ENCODE assay signal across 9 cellular contexts in genomic region chrX:1393871-1394615, GRCh38. TPM values are rescaled to one million over a fixed set of nuclear protein-coding genes. Genes with fewer than 3 reads are reported as not detected.
DNase-seq lines count a peak whose midpoint lies in the region; ATAC-seq, FAIRE-seq and TF ChIP-seq lines count a peak whose summit lies in the region.
"Had no signal": no experiment of that assay in that cellular context is flagged by ENCODE, and none has a peak within 500 bp of the region (broad histone marks: within the 10 kb centered on the region; RNA-seq: fewer than 3 reads in every experiment).

No MANE protein-coding gene starts in this region.

- no peaks in the 10 kb centered on the region for H3K27me3 ChIP-seq in DOHH2 (ENCODE audit: control insufficient read depth, low read length)
- H3K27me3 ChIP-seq in endothelial cell of umbilical vein (ENCODE audit: control insufficient read depth in 2 of 2, insufficient read depth in 2 of 2, low read length in 2 of 2), result no peaks in the 10 kb centered on the region
- no peaks in the 10 kb centered on the region for H3K27me3 ChIP-seq in H7 (ENCODE audit: control insufficient read depth, insufficient read depth, low read length)

- no peak for TF ChIP-seq CTCF in DOHH2 (IDR thresholded peaks at IDR 0.05; ENCODE audit: low read depth, low read length, poor library complexity, severe bottlenecking)
- no peak for TF ChIP-seq CTCF in RWPE1 (conservative IDR thresholded peaks at IDR 0.05; ENCODE audit: low read depth)
- no peak for TF ChIP-seq CTCF in endothelial cell of umbilical vein (IDR thresholded peaks at IDR 0.05; ENCODE audit: extremely low read depth in 1 of 2, insufficient read depth in 1 of 2, low read depth in 1 of 2, low read length in 2 of 2)
- no peak for TF ChIP-seq CTCF in progenitor cell of endocrine pancreas (IDR thresholded peaks at IDR 0.05; ENCODE audit: unreplicated experiment)

- H3K27ac Mint-ChIP-seq in progenitor cell of endocrine pancreas, result peak overlapping the region; percentile 85

- no peaks in the 10 kb centered on the region for H3K27me3 Mint-ChIP-seq in progenitor cell of endocrine pancreas

- peaks cover 15% of the 10 kb centered on the region for H3K36me3 Mint-ChIP-seq in progenitor cell of endocrine pancreas (ENCODE audit: insufficient read depth)

- H3K4me1 ChIP-seq in DOHH2 (ENCODE audit: control insufficient read depth, low read length) (peaks cover 45% of the 10 kb centered on the region), endothelial cell of umbilical vein (ENCODE audit: control insufficient read depth, extremely low read depth, insufficient read depth, low read length) (peaks cover 15% of the 10 kb centered on the region)

- H2AFZ ChIP-seq in endothelial cell of umbilical vein (ENCODE audit: low read depth, low read length), result no peak overlapping the region

- no peaks in the 10 kb centered on the region for H3K9me1 ChIP-seq in endothelial cell of umbilical vein (replicated peaks; ENCODE audit: control insufficient read depth, extremely low read depth, insufficient read depth, low read length)

- no TSS peak for BruUV-seq in endothelial cell of umbilical vein (replicated peaks; lab: Mats Ljungman, UMichigan)

- peak overlapping the region; percentile 94 for H3K4me3 Mint-ChIP-seq in progenitor cell of endocrine pancreas (ENCODE audit: low read depth)

- CTCF ChIA-PET in RWPE1 (lab: Yijun Ruan, JAX), result no interaction called here
- CTCF ChIA-PET in endothelial cell of umbilical vein (lab: Charles Lee), result no interaction called here

- ATAC-seq in HG03442 (IDR thresholded peaks at IDR 0.05; ENCODE audit: unreplicated experiment) (no peak), HG03565 (IDR thresholded peaks at IDR 0.05; ENCODE audit: unreplicated experiment) (no peak)

- no peak for FAIRE-seq in endothelial cell of umbilical vein (lab: Jason Lieb, UNC)

- no peaks in the 10 kb centered on the region for H3K9me3 Mint-ChIP-seq in progenitor cell of endocrine pancreas (ENCODE audit: low read depth)

- H3K79me2 ChIP-seq in DOHH2 (ENCODE audit: control insufficient read depth, low read length) (peaks cover 75% of the 10 kb centered on the region), endothelial cell of umbilical vein (ENCODE audit: control insufficient read depth, insufficient read depth, low read length) (peaks cover 29% of the 10 kb centered on the region)

- H3K4me1 Mint-ChIP-seq in progenitor cell of endocrine pancreas (ENCODE audit: low read depth), result peaks cover 20% of the 10 kb centered on the region

- H3K4me3 ChIP-seq in DOHH2 (ENCODE audit: low read length) (peak overlapping the region; percentile 99), endothelial cell of umbilical vein (replicated peaks in 1 of 3; ENCODE audit: insufficient read depth in 1 of 3, low read depth in 1 of 3, low read length in 3 of 3) (no peak overlapping the region), H7 (ENCODE audit: insufficient read depth, low read depth, low read length) (no peak overlapping the region)

- H3K36me3 ChIP-seq in DOHH2 (ENCODE audit: control insufficient read depth, low read length), result peaks cover 82% of the 10 kb centered on the region
- H3K36me3 ChIP-seq in endothelial cell of umbilical vein (ENCODE audit: control insufficient read depth in 2 of 2, extremely low read depth in 1 of 2, insufficient read depth in 2 of 2, low read length in 2 of 2), result peaks cover 2 to 14% of the 10 kb centered on the region in 2 experiments
- H3K36me3 ChIP-seq in H7 (replicated peaks; ENCODE audit: control insufficient read depth, insufficient read depth, low read length), result peaks cover 28% of the 10 kb centered on the region

- dilution Hi-C loops in endothelial cell of umbilical vein (cut with MboI; ENCODE audit: extremely low pct_ligation_motif_present, low sequenced_read_pairs), result no loop called here

- H3K4me2 ChIP-seq in DOHH2 (ENCODE audit: low read length) (peak overlapping the region; percentile 68), endothelial cell of umbilical vein (ENCODE audit: insufficient read depth, low read length) (peak overlapping the region; percentile 88)

- DNase-seq in RWPE1 (ENCODE audit: low spot score) (no peak), endothelial cell of umbilical vein (ENCODE audit: low read depth, low spot score) (no peak), progenitor cell of endocrine pancreas (ENCODE audit: low spot score, unreplicated experiment) (no peak), H7 (no peak)
- no peak for DNase-seq in effector CD4-positive, alpha-beta T cell
- DNase-seq: NCI-H2081 treated with DMSO at 0.1 percent for 48 hours had no signal

- intact Hi-C loops in endothelial cell of umbilical vein (cut with micrococcal nuclease), result loop anchor here (2.0 to 5.0 kb wide), 3 partner anchors 37 to 198 kb away; partner anchors contain the start of gene AKAP17A

- H3K9me3 ChIP-seq in DOHH2 (ENCODE audit: control insufficient read depth, insufficient read depth, low read length), result no peaks in the 10 kb centered on the region
- no peaks in the 10 kb centered on the region for H3K9me3 ChIP-seq in endothelial cell of umbilical vein (replicated peaks; ENCODE audit: control insufficient read depth, insufficient read depth, low read length)

- H3K9me2 ChIP-seq in DOHH2 (replicated peaks; ENCODE audit: control insufficient read depth, low read length), result no peaks in the 10 kb centered on the region

- no peak for TF ChIP-seq POLR2A in endothelial cell of umbilical vein (IDR thresholded peaks at IDR 0.05; ENCODE audit: low read depth, low read length)

- H4K20me1 ChIP-seq in DOHH2 (ENCODE audit: control insufficient read depth, insufficient read depth, low read depth, low read length) (peaks cover 23% of the 10 kb centered on the region), endothelial cell of umbilical vein (replicated peaks; ENCODE audit: control insufficient read depth, extremely low read depth, insufficient read depth, low read length) (peaks cover 3% of the 10 kb centered on the region)

- H3F3A ChIP-seq in DOHH2 (ENCODE audit: control insufficient read depth, insufficient read depth), result peaks cover 21% of the 10 kb centered on the region

- no peak overlapping the region for H3K27ac ChIP-seq in DOHH2 (ENCODE audit: low read depth, low read length)
- H3K27ac ChIP-seq in RWPE1, result peak overlapping the region; percentile 99
- H3K27ac ChIP-seq in endothelial cell of umbilical vein (ENCODE audit: insufficient read depth, low read depth, low read length), result no peak overlapping the region

- POLR2A ChIA-PET in RWPE1 (lab: Yijun Ruan, JAX; ENCODE audit: low non-redundant PET), result no interaction called here
- POLR2A ChIA-PET in endothelial cell of umbilical vein (lab: Charles Lee), result no interaction called here

- no peak overlapping the region for H3K9ac ChIP-seq in endothelial cell of umbilical vein (replicated peaks; ENCODE audit: extremely low read depth, insufficient read depth, low read length)

TF ChIP-seq in endothelial cell of umbilical vein, 7 proteins besides CTCF, POLR2A, EP300 and RAD21 (continues in another document):
- TF ChIP-seq GATA2 (IDR thresholded peaks at IDR 0.05; ENCODE audit: insufficient read depth, insufficient read length, low read depth, low read length) (no peak), MAX (IDR thresholded peaks at IDR 0.05; ENCODE audit: insufficient read depth, insufficient read length) (no peak), POLR2AphosphoS5 (IDR thresholded peaks at IDR 0.05; ENCODE audit: insufficient read depth, low read depth, low read length) (no peak), EZH2 (IDR thresholded peaks at IDR 0.05; ENCODE audit: borderline replicate concordance, low read depth, low read length, severe bottlenecking) (no peak), MYC (IDR thresholded peaks at IDR 0.05; ENCODE audit: low read depth, low read length) (no peak), JUN (IDR thresholded peaks at IDR 0.05; ENCODE audit: borderline replicate concordance, insufficient read depth, insufficient read length, low read depth) (no peak)

RNA-seq across cellular contexts. Expression of gene SLC25A6, which starts 2.1 kb away (rescaled TPM):
- total RNA-seq in endothelial cell of umbilical vein (408 and 410 TPM in 2 replicates), progenitor cell of endocrine pancreas (387 and 391 TPM in 2 replicates)
- 1,153 and 1,173 TPM in 2 replicates for polyA plus RNA-seq in endothelial cell of umbilical vein
- 750 and 882 TPM in 2 replicates for polyA plus RNA-seq in endothelial cell of umbilical vein (2011; cell fraction: cytosol; rRNA removed)
- 186 and 193 TPM in 2 replicates for polyA plus RNA-seq in endothelial cell of umbilical vein (2011; cell fraction: nucleus; rRNA removed)
- polyA plus RNA-seq in endothelial cell of umbilical vein (2012), result 418 and 830 TPM in 2 replicates
- 294 and 408 TPM in 2 replicates for polyA minus RNA-seq in endothelial cell of umbilical vein
- polyA minus RNA-seq in endothelial cell of umbilical vein (2011; cell fraction: cytosol; rRNA and poly(A)+ RNA removed), result 544 TPM
- polyA minus RNA-seq in endothelial cell of umbilical vein (2011; cell fraction: nucleus; rRNA and poly(A)+ RNA removed), result 80.8 and 159 TPM in 2 replicates
- 496 and 508 TPM in 2 replicates for total RNA-seq in H7 (2014; rRNA removed; shearing (Covaris generic))

RNA-seq across cellular contexts. Expression of gene IL3RA, which starts 57.5 kb away (rescaled TPM):
- total RNA-seq in endothelial cell of umbilical vein (21.2 and 28.9 TPM in 2 replicates), progenitor cell of endocrine pancreas (not detected in 2 replicates)
- 34.5 and 35.1 TPM in 2 replicates for polyA plus RNA-seq in endothelial cell of umbilical vein
- polyA plus RNA-seq in endothelial cell of umbilical vein (2011; cell fraction: cytosol; rRNA removed), result 20.6 and 24.1 TPM in 2 replicates
- 16.2 and 20.9 TPM in 2 replicates for polyA plus RNA-seq in endothelial cell of umbilical vein (2011; cell fraction: nucleus; rRNA removed)
- 2.1 and 2.3 TPM in 2 replicates for polyA plus RNA-seq in endothelial cell of umbilical vein (2012)
- polyA minus RNA-seq in endothelial cell of umbilical vein, result 36.2 and 49.4 TPM in 2 replicates
- not detected for polyA minus RNA-seq in endothelial cell of umbilical vein (2011; cell fraction: cytosol; rRNA and poly(A)+ RNA removed)
- polyA minus RNA-seq in endothelial cell of umbilical vein (2011; cell fraction: nucleus; rRNA and poly(A)+ RNA removed), result 11.4 and 11.6 TPM in 2 replicates
- 0.07 TPM in 1 of 2 replicates, not detected in the other for total RNA-seq in H7 (2014; rRNA removed; shearing (Covaris generic))

RNA-seq across cellular contexts. Expression of gene ASMTL, which starts 58.7 kb away (rescaled TPM):
- total RNA-seq in endothelial cell of umbilical vein, result 27.1 and 28.8 TPM in 2 replicates
- 29.9 and 33.1 TPM in 2 replicates for polyA plus RNA-seq in endothelial cell of umbilical vein
- polyA plus RNA-seq in endothelial cell of umbilical vein (2011; cell fraction: cytosol; rRNA removed), result 22.0 and 27.0 TPM in 2 replicates
- 22.1 and 24.7 TPM in 2 replicates for polyA plus RNA-seq in endothelial cell of umbilical vein (2011; cell fraction: nucleus; rRNA removed)
- polyA plus RNA-seq in endothelial cell of umbilical vein (2012), result 30.0 and 47.7 TPM in 2 replicates
- 21.4 and 21.7 TPM in 2 replicates for polyA minus RNA-seq in endothelial cell of umbilical vein
- polyA minus RNA-seq in endothelial cell of umbilical vein (2011; cell fraction: cytosol; rRNA and poly(A)+ RNA removed), result 9.5 TPM
- polyA minus RNA-seq in endothelial cell of umbilical vein (2011; cell fraction: nucleus; rRNA and poly(A)+ RNA removed), result 9.8 and 14.1 TPM in 2 replicates
- total RNA-seq in progenitor cell of endocrine pancreas, result 24.5 and 26.2 TPM in 2 replicates
- 36.5 and 37.0 TPM in 2 replicates for total RNA-seq in H7 (2014; rRNA removed; shearing (Covaris generic))

Comparison
In these comparisons a context has a peak if more than half of its experiments do, and no peak if none do; other contexts are left out.
1. RNA of gene IL3RA, which starts 57.5 kb away (total RNA-seq): 21.2 to 28.9 TPM in endothelial cell of umbilical vein; 0.07 TPM in H7 and not detected in progenitor cell of endocrine pancreas; every median in the first group is over 10 times any median in the second.